In the genomic region with DNA sequence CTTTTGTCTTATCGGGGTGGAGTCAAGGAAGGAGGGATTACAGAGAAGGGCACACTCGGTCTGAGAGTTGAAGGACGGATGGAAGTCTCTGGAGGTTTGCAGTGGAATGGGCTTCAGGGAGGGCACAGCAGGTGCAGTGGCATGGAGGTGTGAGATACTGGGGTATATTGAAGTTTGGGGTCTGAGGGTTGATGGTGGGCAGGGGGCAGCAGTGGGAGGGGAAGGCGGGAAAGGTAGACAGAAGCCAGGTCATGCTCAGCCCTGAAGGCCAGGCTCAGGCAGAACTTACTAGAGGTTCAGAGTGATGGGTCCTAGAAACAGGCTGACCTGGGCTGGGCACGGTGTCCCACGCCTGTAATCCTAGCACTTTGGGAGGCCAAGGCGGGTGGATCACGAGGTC, we compare ENCODE assay signal across 2 cellular contexts.
TF ChIP-seq lines count a peak whose summit lies in the region.

No MANE protein-coding gene starts in this region.

TF ChIP-seq in IMR-90, 13 proteins besides CTCF, POLR2A, EP300 and RAD21 (continued from another document):
- TF ChIP-seq USF2 (IDR thresholded peaks at IDR 0.05; ENCODE audit: low read depth, low read length) (no peak), MAZ (IDR thresholded peaks at IDR 0.05; ENCODE audit: borderline replicate concordance, low read depth, low read length) (no peak), BHLHE40 (IDR thresholded peaks at IDR 0.05; ENCODE audit: low read depth, low read length) (no peak), SMC3 (IDR thresholded peaks at IDR 0.05; ENCODE audit: low read depth, low read length) (no peak), MXI1 (IDR thresholded peaks at IDR 0.05; ENCODE audit: borderline replicate concordance, low read depth, low read length) (no peak), NFE2L2 (IDR thresholded peaks at IDR 0.05; ENCODE audit: low read depth, low read length) (no peak), ELK1 (IDR thresholded peaks at IDR 0.05; ENCODE audit: borderline replicate concordance, low read depth, low read length) (no peak), RCOR1 (IDR thresholded peaks at IDR 0.05; ENCODE audit: insufficient replicate concordance, low read length) (no peak), RFX5 (IDR thresholded peaks at IDR 0.05; ENCODE audit: low read depth, low read length) (no peak), CHD1 (IDR thresholded peaks at IDR 0.05; ENCODE audit: low read depth, low read length) (no peak), FOS (IDR thresholded peaks at IDR 0.05; ENCODE audit: low read depth, low read length) (no peak)
TF ChIP-seq in IMR-90: peak in this region for 0.

TF ChIP-seq in SK-N-SH, 30 proteins besides CTCF, POLR2A, EP300 and RAD21 (continued from another document):
- no peak for TF ChIP-seq PBX3 (IDR thresholded peaks at IDR 0.05)
- TF ChIP-seq TAF1 (IDR thresholded peaks at IDR 0.05; ENCODE audit: borderline replicate concordance, low read depth, low read length), result no peak
- TF ChIP-seq MEF2A (IDR thresholded peaks at IDR 0.05; ENCODE audit: borderline replicate concordance, low read depth), result no peak
- TF ChIP-seq, protein P1, sequence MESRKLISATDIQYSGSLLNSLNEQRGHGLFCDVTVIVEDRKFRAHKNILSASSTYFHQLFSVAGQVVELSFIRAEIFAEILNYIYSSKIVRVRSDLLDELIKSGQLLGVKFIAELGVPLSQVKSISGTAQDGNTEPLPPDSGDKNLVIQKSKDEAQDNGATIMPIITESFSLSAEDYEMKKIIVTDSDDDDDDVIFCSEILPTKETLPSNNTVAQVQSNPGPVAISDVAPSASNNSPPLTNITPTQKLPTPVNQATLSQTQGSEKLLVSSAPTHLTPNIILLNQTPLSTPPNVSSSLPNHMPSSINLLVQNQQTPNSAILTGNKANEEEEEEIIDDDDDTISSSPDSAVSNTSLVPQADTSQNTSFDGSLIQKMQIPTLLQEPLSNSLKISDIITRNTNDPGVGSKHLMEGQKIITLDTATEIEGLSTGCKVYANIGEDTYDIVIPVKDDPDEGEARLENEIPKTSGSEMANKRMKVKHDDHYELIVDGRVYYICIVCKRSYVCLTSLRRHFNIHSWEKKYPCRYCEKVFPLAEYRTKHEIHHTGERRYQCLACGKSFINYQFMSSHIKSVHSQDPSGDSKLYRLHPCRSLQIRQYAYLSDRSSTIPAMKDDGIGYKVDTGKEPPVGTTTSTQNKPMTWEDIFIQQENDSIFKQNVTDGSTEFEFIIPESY (IDR thresholded peaks at IDR 0.05; ENCODE audit: borderline replicate concordance, low read depth), result no peak
- TF ChIP-seq MXI1 (IDR thresholded peaks at IDR 0.05; ENCODE audit: low read depth, low read length), result no peak
- TF ChIP-seq RCOR1 (IDR thresholded peaks at IDR 0.05; ENCODE audit: low read length), result no peak
- TF ChIP-seq FOSL2 (IDR thresholded peaks at IDR 0.05; ENCODE audit: borderline replicate concordance, low read depth), result no peak
- no peak for TF ChIP-seq ELF1 (IDR thresholded peaks at IDR 0.05)
- TF ChIP-seq MAX (IDR thresholded peaks at IDR 0.05; ENCODE audit: low read depth), result no peak
- no peak for TF ChIP-seq YY1 (IDR thresholded peaks at IDR 0.05; ENCODE audit: low read depth)
- TF ChIP-seq, protein P2, sequence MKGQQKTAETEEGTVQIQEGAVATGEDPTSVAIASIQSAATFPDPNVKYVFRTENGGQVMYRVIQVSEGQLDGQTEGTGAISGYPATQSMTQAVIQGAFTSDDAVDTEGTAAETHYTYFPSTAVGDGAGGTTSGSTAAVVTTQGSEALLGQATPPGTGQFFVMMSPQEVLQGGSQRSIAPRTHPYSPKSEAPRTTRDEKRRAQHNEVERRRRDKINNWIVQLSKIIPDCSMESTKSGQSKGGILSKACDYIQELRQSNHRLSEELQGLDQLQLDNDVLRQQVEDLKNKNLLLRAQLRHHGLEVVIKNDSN (IDR thresholded peaks at IDR 0.05; ENCODE audit: borderline replicate concordance, low read depth), result no peak
- TF ChIP-seq GATA2 (CRISPR knock-in tag; IDR thresholded peaks at IDR 0.05), result no peak
